9 cellular contexts compared by ENCODE assay signal in the genomic region with DNA sequence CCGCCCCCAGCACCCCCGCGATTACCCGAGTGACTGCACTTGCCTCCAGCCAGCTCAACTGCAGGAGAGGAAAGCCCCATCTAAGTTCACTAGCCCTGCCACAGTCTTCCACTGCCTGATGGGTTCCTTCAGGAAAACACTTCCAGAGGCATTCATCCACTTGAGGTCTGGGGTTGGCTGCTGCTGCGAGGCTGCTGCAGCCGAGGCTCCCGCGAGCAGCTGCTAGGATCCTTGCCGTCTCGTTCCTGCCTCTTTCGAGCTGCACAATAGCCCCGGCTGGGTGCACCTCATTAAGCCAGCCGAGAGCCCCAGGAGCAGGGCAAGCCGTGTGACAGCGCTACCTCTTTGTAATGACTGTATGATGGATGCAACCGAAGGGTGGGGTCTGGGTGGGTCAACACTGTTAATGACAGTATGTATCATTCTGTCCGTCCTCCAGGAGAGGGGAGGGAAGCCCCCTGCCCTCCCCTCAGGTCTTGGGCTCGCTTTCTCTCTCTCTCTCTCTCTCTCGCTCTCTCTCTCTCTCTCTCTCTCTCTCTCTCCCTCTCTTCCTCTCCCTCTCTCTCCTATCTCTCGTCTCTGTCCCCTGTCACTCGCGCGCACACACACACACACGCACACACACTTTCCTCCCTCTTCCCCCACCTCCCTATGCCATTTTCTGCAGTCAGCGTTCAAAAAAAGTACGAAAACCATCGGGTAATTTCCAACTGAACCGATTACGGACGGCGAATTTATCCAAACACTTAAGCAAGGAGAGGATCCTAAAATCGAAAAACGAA. TPM values are rescaled to one million over a fixed set of nuclear protein-coding genes. Genes with fewer than 3 reads are reported as not detected.
A peak's percentile ranks its signal among the peaks of the same experiment; 100 is the strongest.
DNase-seq lines count a peak whose midpoint lies in the region; ATAC-seq, FAIRE-seq and TF ChIP-seq lines count a peak whose summit lies in the region.
"Had no signal": no experiment of that assay in that cellular context is flagged by ENCODE, and none has a peak within 500 bp of the region (broad histone marks: within the 10 kb centered on the region; RNA-seq: fewer than 3 reads in every experiment).

No MANE protein-coding gene starts in this region.

- peak overlapping the region; percentile 89 for H2AFZ ChIP-seq in astrocyte (ENCODE audit: low read depth, low read length)
- H2AFZ ChIP-seq in HepG2 (ENCODE audit: low read length): no peak overlapping the region

- ATAC-seq in HepG2: peak; percentile 34; the same call in 2 of the 3 replicates
- ATAC-seq in HG03175 (IDR thresholded peaks at IDR 0.05; ENCODE audit: unreplicated experiment): no peak

- peaks cover 7% of the 10 kb centered on the region for H3K4me1 Mint-ChIP-seq in astrocyte (ENCODE audit: low read depth, unreplicated experiment)
- no peaks in the 10 kb centered on the region for H3K4me1 Mint-ChIP-seq in activated naive CD4-positive, alpha-beta T cell treated with anti-CD3 and anti-CD28 coated beads, Interleukin-2, amount 10 ng/mL, durations not matched to agents 7 days and 5 days
- no peaks in the 10 kb centered on the region for H3K4me1 Mint-ChIP-seq in activated CD4-positive, alpha-beta memory T cell treated with anti-CD3 and anti-CD28 coated beads, Interleukin-2, amount 10 ng/mL, durations not matched to agents 7 days and 5 days

- TF ChIP-seq CTCF in astrocyte (IDR thresholded peaks at IDR 0.05; ENCODE audit: insufficient read depth, low read depth, low read length) (no peak), HepG2 (CRISPR knock-in tag; IDR thresholded peaks at IDR 0.05) (no peak), thyroid gland (IDR thresholded peaks at IDR 0.05) (no peak)

- no peaks in the 10 kb centered on the region for H3K9me3 Mint-ChIP-seq in astrocyte (ENCODE audit: unreplicated experiment)
- peaks cover 4% of the 10 kb centered on the region for H3K9me3 Mint-ChIP-seq in activated naive CD4-positive, alpha-beta T cell treated with anti-CD3 and anti-CD28 coated beads, Interleukin-2, amount 10 ng/mL, durations not matched to agents 7 days and 5 days
- peaks cover 10% of the 10 kb centered on the region for H3K9me3 Mint-ChIP-seq in activated CD4-positive, alpha-beta memory T cell treated with anti-CD3 and anti-CD28 coated beads, Interleukin-2, amount 10 ng/mL, durations not matched to agents 7 days and 5 days

- peak overlapping the region; percentile 98 for H3K4me2 ChIP-seq in astrocyte (ENCODE audit: low read length)
- no peak overlapping the region for H3K4me2 ChIP-seq in HepG2 (ENCODE audit: low read depth, low read length)

- 58% methylated on average over 16 of the region's 33 CpGs for WGBS in HepG2 (ENCODE audit: low lambda C conversion rate)
- 2 to 4% methylated on average over 27 of the region's 33 CpGs for WGBS in thyroid gland, 2 donors

- BruUV-seq in HepG2 (replicated peaks; lab: Mats Ljungman, UMichigan): no TSS peak

- no peaks in the 10 kb centered on the region for H3K9me3 ChIP-seq in astrocyte (ENCODE audit: insufficient read depth, low read depth, low read length)
- no peaks in the 10 kb centered on the region; the same call in 1 of the 2 replicates for H3K9me3 ChIP-seq in HepG2 (ENCODE audit: low read length)
- H3K9me3 ChIP-seq in thyroid gland: no peaks in the 10 kb centered on the region
- H3K9me3 ChIP-seq: SJSA1 had no signal

- no peaks in the 10 kb centered on the region for H3K27me3 Mint-ChIP-seq in astrocyte (ENCODE audit: low read depth, unreplicated experiment)
- H3K27me3 Mint-ChIP-seq in activated naive CD4-positive, alpha-beta T cell treated with anti-CD3 and anti-CD28 coated beads, Interleukin-2, amount 10 ng/mL, durations not matched to agents 7 days and 5 days: peaks cover 29% of the 10 kb centered on the region
- H3K27me3 Mint-ChIP-seq in activated CD4-positive, alpha-beta memory T cell treated with anti-CD3 and anti-CD28 coated beads, Interleukin-2, amount 10 ng/mL, durations not matched to agents 7 days and 5 days: peaks cover 15% of the 10 kb centered on the region

- peak overlapping the region; percentile 91 for H3K4me3 Mint-ChIP-seq in astrocyte (ENCODE audit: unreplicated experiment)
- no peak overlapping the region for H3K4me3 Mint-ChIP-seq in activated naive CD4-positive, alpha-beta T cell treated with anti-CD3 and anti-CD28 coated beads, Interleukin-2, amount 10 ng/mL, durations not matched to agents 7 days and 5 days
- no peak overlapping the region for H3K4me3 Mint-ChIP-seq in activated CD4-positive, alpha-beta memory T cell treated with anti-CD3 and anti-CD28 coated beads, Interleukin-2, amount 10 ng/mL, durations not matched to agents 7 days and 5 days

- POLR2A ChIA-PET in HepG2 (lab: Yijun Ruan, JAX): no interaction called here
- POLR2A ChIA-PET in activated CD4-positive, alpha-beta memory T cell treated with anti-CD3 and anti-CD28 coated beads, Interleukin-2, amount 10 ng/mL, durations not matched to agents 7 days and 5 days (lab: Charles Lee): no interaction called here

- intact Hi-C loops in HepG2 (cut with micrococcal nuclease; ENCODE audit: unreplicated experiment): no loop called here
- intact Hi-C loops in thyroid gland (cut with DNase I): no loop called here

- peak overlapping the region; percentile 64 for H3K9ac ChIP-seq in astrocyte (ENCODE audit: low read length)
- H3K9ac ChIP-seq in HepG2 (ENCODE audit: insufficient read depth, low read depth, low read length): no peak overlapping the region

- H3K36me3 Mint-ChIP-seq in astrocyte (ENCODE audit: low read depth, unreplicated experiment): no peaks in the 10 kb centered on the region
- no peaks in the 10 kb centered on the region for H3K36me3 Mint-ChIP-seq in activated naive CD4-positive, alpha-beta T cell treated with anti-CD3 and anti-CD28 coated beads, Interleukin-2, amount 10 ng/mL, durations not matched to agents 7 days and 5 days
- H3K36me3 Mint-ChIP-seq in activated CD4-positive, alpha-beta memory T cell treated with anti-CD3 and anti-CD28 coated beads, Interleukin-2, amount 10 ng/mL, durations not matched to agents 7 days and 5 days (ENCODE audit: low read depth): no peaks in the 10 kb centered on the region

- FAIRE-seq in astrocyte (lab: Jason Lieb, UNC) (no peak), HepG2 (lab: Jason Lieb, UNC) (no peak)

- in situ Hi-C loops in HepG2 (cut with HindIII; ENCODE audit: extremely low pct_ligation_motif_present, low pct_unique_long_range_greater_than_20kb): no loop called here

- peak overlapping the region; percentile 66 for H3K4me3 ChIP-seq in astrocyte (ENCODE audit: insufficient read depth, low read depth, low read length)
- H3K4me3 ChIP-seq in HepG2 (replicated peaks in 1 of 3; ENCODE audit: insufficient read depth in 1 of 3, low read depth in 2 of 3, low read length in 3 of 3): no peak overlapping the region
- H3K4me3 ChIP-seq in thyroid gland (replicated peaks in 1 of 3): peak overlapping the region; percentile 21 to 33 (median 23)
- H3K4me3 ChIP-seq: SJSA1 had no signal

- H3K27me3 ChIP-seq in astrocyte (ENCODE audit: insufficient read depth, low read length) (peaks cover 4% of the 10 kb centered on the region), HepG2 (ENCODE audit: control insufficient read depth in 1 of 2, insufficient read depth in 2 of 2, low read length in 2 of 2) (no peaks in the 10 kb centered on the region), thyroid gland (no peaks in the 10 kb centered on the region)
- H3K27me3 ChIP-seq: SJSA1 had no signal

- no peak overlapping the region for H3K27ac ChIP-seq in astrocyte (ENCODE audit: low read depth, low read length)
- H3K27ac ChIP-seq in HepG2 (ENCODE audit: extremely low read length, insufficient read depth, low read length): no peak overlapping the region
- no peak overlapping the region for H3K27ac ChIP-seq in thyroid gland
- H3K27ac ChIP-seq: SJSA1 had no signal

- DNase-seq in NCI-H187 (lab: John Stamatoyannopoulos, UW) (peak; percentile 25 to 34), NCI-H187 treated with DMSO at 0.1 percent for 48 hours (lab: John Stamatoyannopoulos, UW) (no peak), astrocyte (ENCODE audit: low read depth) (no peak), HepG2 (ENCODE audit: low spot score) (no peak), thyroid gland (peak; percentile 41 to 44)
- DNase-seq in activated naive CD4-positive, alpha-beta T cell treated with anti-CD3 and anti-CD28 coated beads, Interleukin-2, amount 10 ng/mL, durations not matched to agents 7 days and 5 days: no peak
- DNase-seq in activated CD4-positive, alpha-beta memory T cell treated with anti-CD3 and anti-CD28 coated beads, Interleukin-2, amount 10 ng/mL, durations not matched to agents 7 days and 5 days: no peak

- H3K4me1 ChIP-seq in astrocyte (ENCODE audit: insufficient read depth, low read length) (peaks cover 5% of the 10 kb centered on the region), HepG2 (ENCODE audit: insufficient read depth, low read length) (no peaks in the 10 kb centered on the region), thyroid gland (peaks cover 10% of the 10 kb centered on the region in 2 donors)
- H3K4me1 ChIP-seq: SJSA1 had no signal

- TF ChIP-seq POLR2A in HepG2 (IDR thresholded peaks at IDR 0.05; ENCODE audit: insufficient read depth in 1 of 2, low read depth in 2 of 2, low read length in 2 of 2) (no peak), thyroid gland (IDR thresholded peaks at IDR 0.05) (no peak)

- no peak for TF ChIP-seq RAD21 in HepG2 (CRISPR knock-in tag; IDR thresholded peaks at IDR 0.05)

- H3K79me2 ChIP-seq in astrocyte (ENCODE audit: insufficient read depth, low read length) (no peaks in the 10 kb centered on the region), HepG2 (ENCODE audit: insufficient read depth, low read length) (no peaks in the 10 kb centered on the region)

- no peaks in the 10 kb centered on the region for H4K20me1 ChIP-seq in astrocyte (ENCODE audit: insufficient read depth, low read length)
- no peaks in the 10 kb centered on the region for H4K20me1 ChIP-seq in HepG2 (ENCODE audit: insufficient read depth, low read length)

- peak overlapping the region; percentile 93 for H3K27ac Mint-ChIP-seq in astrocyte (ENCODE audit: unreplicated experiment)
- H3K27ac Mint-ChIP-seq in activated naive CD4-positive, alpha-beta T cell treated with anti-CD3 and anti-CD28 coated beads, Interleukin-2, amount 10 ng/mL, durations not matched to agents 7 days and 5 days: no peak overlapping the region
- no peak overlapping the region for H3K27ac Mint-ChIP-seq in activated CD4-positive, alpha-beta memory T cell treated with anti-CD3 and anti-CD28 coated beads, Interleukin-2, amount 10 ng/mL, durations not matched to agents 7 days and 5 days

- CTCF ChIA-PET in HepG2 (lab: Yijun Ruan, JAX; ENCODE audit: low intra/inter-chr PET ratio, low total read pairs): no interaction called here
- CTCF ChIA-PET in activated naive CD4-positive, alpha-beta T cell treated with anti-CD3 and anti-CD28 coated beads, Interleukin-2, amount 10 ng/mL, durations not matched to agents 7 days and 5 days (lab: Charles Lee): no interaction called here
- CTCF ChIA-PET in activated CD4-positive, alpha-beta memory T cell treated with anti-CD3 and anti-CD28 coated beads, Interleukin-2, amount 10 ng/mL, durations not matched to agents 7 days and 5 days (lab: Charles Lee): no interaction called here

- TF ChIP-seq EP300 in HepG2 (IDR thresholded peaks at IDR 0.05; ENCODE audit: low read depth in 2 of 2, low read length in 2 of 2): no peak
- TF ChIP-seq EP300 in HepG2 (CRISPR knock-in tag; IDR thresholded peaks at IDR 0.05; ENCODE audit: borderline replicate concordance): no peak

- H3K36me3 ChIP-seq in astrocyte (ENCODE audit: insufficient read depth, low read length) (no peaks in the 10 kb centered on the region), HepG2 (replicated peaks in 1 of 2; ENCODE audit: control insufficient read depth in 1 of 2, insufficient read depth in 2 of 2, low read length in 2 of 2) (no peaks in the 10 kb centered on the region), thyroid gland (no peaks in the 10 kb centered on the region)
- H3K36me3 ChIP-seq: SJSA1 had no signal

RNA-seq across cellular contexts. Expression of a gene that starts 24.4 kb away (rescaled TPM):
- total RNA-seq in astrocyte (19.1 and 22.2 TPM in 2 replicates), HepG2 (2016; rRNA removed; fragmentation: Illumina TruSeq; extraction: Trizol) (not detected in 2 replicates), thyroid gland (under 1 TPM in 3 of 4 donors, not detected in 1; 0.24 to 0.33 (median 0.27) TPM)
- total RNA-seq in HepG2 (2016; cell fraction: cytosol; rRNA removed; fragmentation: Illumina TruSeq; extraction: Trizol; ENCODE audit: low read depth): not detected in 2 replicates
- not detected in 2 replicates for total RNA-seq in HepG2 (2016; cell fraction: insoluble cytoplasmic fraction; rRNA removed; fragmentation: Illumina TruSeq; extraction: Trizol)
- total RNA-seq in HepG2 (2016; cell fraction: membrane; rRNA removed; fragmentation: Illumina TruSeq; extraction: Trizol): not detected in 2 replicates
- not detected in 2 replicates for total RNA-seq in HepG2 (2016; cell fraction: nucleus; rRNA removed; fragmentation: Illumina TruSeq; extraction: Trizol)
- not detected in 2 replicates for polyA plus RNA-seq in HepG2 (2011; rRNA removed)
- polyA plus RNA-seq in HepG2 (2011; cell fraction: cytosol; rRNA removed): not detected in 2 replicates
- not detected in 2 replicates for polyA plus RNA-seq in HepG2 (2011; cell fraction: nucleus; rRNA removed)
- not detected in 2 replicates for polyA plus RNA-seq in HepG2 (2012)
- not detected in 2 replicates for polyA plus RNA-seq in HepG2 (2016; cell fraction: cytosol; fragmentation: Illumina TruSeq; extraction: Trizol; ENCODE audit: low read depth)
- not detected in 2 replicates for polyA plus RNA-seq in HepG2 (2016; cell fraction: insoluble cytoplasmic fraction; fragmentation: Illumina TruSeq; extraction: Trizol; ENCODE audit: low read depth)
- polyA plus RNA-seq in HepG2 (2016; cell fraction: membrane; fragmentation: Illumina TruSeq; extraction: Trizol; ENCODE audit: low read depth): not detected in 2 replicates
- polyA plus RNA-seq in HepG2 (2016; cell fraction: nucleus; fragmentation: Illumina TruSeq; extraction: Trizol; ENCODE audit: insufficient read depth, low read depth): not detected in 2 replicates
- not detected in 2 replicates for polyA minus RNA-seq in HepG2 (2011; rRNA and poly(A)+ RNA removed; ENCODE audit: low replicate concordance)
- polyA minus RNA-seq in HepG2 (2011; cell fraction: cytosol; rRNA and poly(A)+ RNA removed): not detected in 2 replicates
- polyA minus RNA-seq in HepG2 (2011; cell fraction: nucleus; rRNA and poly(A)+ RNA removed): not detected in 2 replicates
- total RNA-seq in activated CD4-positive, alpha-beta memory T cell treated with anti-CD3 and anti-CD28 coated beads, Interleukin-2, amount 10 ng/mL, durations not matched to agents 7 days and 5 days: not detected

Comparison
In these comparisons a context has a peak if more than half of its experiments do, and no peak if none do; other contexts are left out.
1. DNase-seq: peak in NCI-H187 (2 of 2) and thyroid gland (2 of 2); none in NCI-H187 treated with DMSO at 0.1 percent for 48 hours (single experiment), astrocyte (single experiment), HepG2 (single experiment), activated naive CD4-positive, alpha-beta T cell treated with anti-CD3 and anti-CD28 coated beads, Interleukin-2, amount 10 ng/mL, durations not matched to agents 7 days and 5 days (single experiment) and activated CD4-positive, alpha-beta memory T cell treated with anti-CD3 and anti-CD28 coated beads, Interleukin-2, amount 10 ng/mL, durations not matched to agents 7 days and 5 days (single experiment).
2. H3K4me3 ChIP-seq: peak in astrocyte (single experiment) and thyroid gland (3 of 3); none in HepG2 (0 of 3).
3. RNA of a gene that starts 24.4 kb away (total RNA-seq): 19.1 to 22.2 TPM in astrocyte; 0.24 to 0.33 TPM in thyroid gland, not detected in HepG2 and not detected in activated CD4-positive, alpha-beta memory T cell treated with anti-CD3 and anti-CD28 coated beads, Interleukin-2, amount 10 ng/mL, durations not matched to agents 7 days and 5 days; every median in the first group is over 10 times any median in the second.